21 cellular contexts compared by ENCODE assay signal in the genomic region with DNA sequence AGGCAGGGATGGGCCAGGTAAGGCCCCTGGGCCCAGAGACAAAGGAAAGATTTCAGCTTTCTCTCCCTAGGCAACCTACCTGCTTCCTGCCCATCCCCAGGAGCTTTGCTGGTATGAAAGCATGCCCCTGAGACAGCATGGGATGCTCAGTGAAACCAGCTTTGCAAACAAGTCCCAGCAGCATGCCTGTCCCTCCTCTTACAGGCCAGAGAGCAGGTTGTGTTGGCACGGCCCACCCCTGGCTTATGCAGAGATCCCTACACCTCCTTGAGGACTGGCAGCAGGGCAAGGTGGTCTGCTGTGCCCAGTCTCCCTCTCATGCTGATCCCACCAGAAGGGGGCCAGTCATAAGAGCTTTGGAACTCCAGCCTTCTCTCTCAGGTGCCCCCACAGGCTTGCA. TPM values are rescaled to one million over a fixed set of nuclear protein-coding genes. Genes with fewer than 3 reads are reported as not detected.
"Had no signal": no experiment of that assay in that cellular context is flagged by ENCODE, and none has a peak within 500 bp of the region (broad histone marks: within the 10 kb centered on the region; RNA-seq: fewer than 3 reads in every experiment).

No MANE protein-coding gene starts in this region.

- H3K9me3 Mint-ChIP-seq: naive B cell, nephron, type B pancreatic cell had no signal

- H3K36me3 ChIP-seq: esophagus muscularis mucosa, gastroesophageal sphincter, suprapubic skin, thyroid gland had no signal

- H3K27ac Mint-ChIP-seq: type B pancreatic cell had no signal

- H3K27ac ChIP-seq: dorsolateral prefrontal cortex, epithelial cell of prostate, esophagus muscularis mucosa, gastroesophageal sphincter, hepatocyte, suprapubic skin, thyroid gland had no signal

- H3K4me3 ChIP-seq: dorsolateral prefrontal cortex, esophagus muscularis mucosa, gastroesophageal sphincter, hepatocyte, suprapubic skin, thyroid gland had no signal

- H3K36me3 Mint-ChIP-seq: naive B cell, type B pancreatic cell had no signal

- H3K4me3 Mint-ChIP-seq: naive B cell, type B pancreatic cell had no signal

- H3K9me3 ChIP-seq: esophagus muscularis mucosa, gastroesophageal sphincter, suprapubic skin, thyroid gland had no signal

- ATAC-seq: gastroesophageal sphincter, left colon, right cardiac atrium had no signal

- DNase-seq: cortex of kidney; effector CD8-positive, alpha-beta T cell; glutamatergic neuron; left colon; mesendoderm; naive B cell; right cardiac atrium; small intestine; stimulated activated CD4-positive, alpha-beta T cell treated with anti-CD3 and anti-CD28 coated beads, Interleukin-12 subunit alpha, Interleukin-12 subunit beta, amount 100 ng/mL, for 4 hours; stimulated activated naive CD4-positive, alpha-beta T cell treated with Interleukin-2 at 50 U/mL for 16 hours; thyroid gland had no signal

RNA-seq across cellular contexts. Expression of a gene that starts 3.1 kb away (rescaled TPM):
- total RNA-seq: fibroblast of villous mesenchyme, lung microvascular endothelial cell had no signal

RNA-seq across cellular contexts. Expression of a gene that starts 26.9 kb away (rescaled TPM):
- total RNA-seq: fibroblast of villous mesenchyme, lung microvascular endothelial cell had no signal
